Comparison of ENCODE assay signal across 8 cellular contexts in the genomic region with DNA sequence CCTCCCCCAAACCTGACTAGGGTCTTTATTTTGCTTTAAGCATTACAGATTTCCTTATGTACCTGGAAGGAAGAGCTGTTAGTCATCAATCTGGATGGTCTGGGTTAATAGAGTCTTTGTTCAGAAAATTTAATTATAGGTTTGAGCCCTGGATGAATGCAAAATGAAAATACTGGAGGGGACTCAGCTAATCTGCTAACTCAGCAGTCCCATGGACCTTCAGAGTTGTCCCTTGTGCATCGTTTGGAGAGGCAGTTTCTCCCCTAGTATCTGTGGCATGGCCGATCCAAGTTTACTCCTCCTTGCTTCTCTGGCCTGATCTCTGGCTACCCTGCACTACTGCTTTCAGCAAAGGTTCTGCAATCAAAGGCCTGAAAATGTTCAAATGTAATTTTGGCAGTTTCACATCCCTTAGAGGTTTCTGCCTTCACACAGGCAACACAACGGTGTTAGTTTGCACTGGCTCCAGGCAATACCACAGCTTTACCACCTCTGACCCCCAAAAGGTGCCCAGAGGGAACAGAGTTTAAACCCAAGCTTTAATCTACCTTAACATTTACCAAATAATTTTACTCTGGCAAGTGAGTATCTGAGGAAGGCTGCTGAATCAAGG.
DNase-seq lines count a peak whose midpoint lies in the region; ATAC-seq, FAIRE-seq and TF ChIP-seq lines count a peak whose summit lies in the region.

No MANE protein-coding gene starts in this region.

- H3K27ac Mint-ChIP-seq in activated T-helper 2 cell treated with anti-CD3 and anti-CD28 coated beads, Interferon-gamma antibody, Interleukin-2, Interleukin-4, amounts not matched to agents 10 μg/mL and 5 μg/mL and 100 μg/mL, durations not matched to agents 14 hours and 24 hours and 36 hours: no peak overlapping the region

- H3K36me3 ChIP-seq in KMS-11 (ENCODE audit: insufficient read depth) (no peaks in the 10 kb centered on the region), keratinocyte (ENCODE audit: control insufficient read depth in 2 of 2, extremely low read depth in 1 of 2, insufficient read depth in 2 of 2, low read length in 2 of 2) (no peaks in the 10 kb centered on the region), kidney (ENCODE audit: control insufficient read depth in 1 of 2, insufficient read depth in 2 of 2, low read length in 2 of 2) (no peaks in the 10 kb centered on the region)

- no peaks in the 10 kb centered on the region for H3K27me3 Mint-ChIP-seq in activated T-helper 2 cell treated with anti-CD3 and anti-CD28 coated beads, Interferon-gamma antibody, Interleukin-2, Interleukin-4, amounts not matched to agents 10 μg/mL and 5 μg/mL and 100 μg/mL, durations not matched to agents 14 hours and 24 hours and 36 hours (ENCODE audit: low read depth)

- H3K27ac ChIP-seq in KMS-11: peak overlapping the region; percentile 70
- H3K27ac ChIP-seq in keratinocyte (ENCODE audit: control insufficient read depth, insufficient read depth, low read length): no peak overlapping the region
- H3K27ac ChIP-seq in kidney (ENCODE audit: low read depth in 2 of 2, low read length in 2 of 2): no peak overlapping the region

- H3K9ac ChIP-seq in KMS-11 (peak overlapping the region; percentile 6; the same call in 1 of the 2 replicates), keratinocyte (ENCODE audit: control insufficient read depth, extremely low read depth, insufficient read depth, low read length) (no peak overlapping the region), kidney (ENCODE audit: low read length in 2 of 2) (no peak overlapping the region)

- intact Hi-C loops in activated T-helper 2 cell treated with anti-CD3 and anti-CD28 coated beads, Interferon-gamma antibody, Interleukin-2, Interleukin-4, amounts not matched to agents 10 μg/mL and 5 μg/mL and 100 μg/mL, durations not matched to agents 14 hours and 24 hours and 36 hours (cut with micrococcal nuclease): no loop called here
- intact Hi-C loops in kidney (cut with DNase I): no loop called here

- H3K79me2 ChIP-seq in KMS-11 (ENCODE audit: insufficient read depth, low read depth) (no peaks in the 10 kb centered on the region), keratinocyte (ENCODE audit: control insufficient read depth, insufficient read depth, low read length) (no peaks in the 10 kb centered on the region)

- peaks cover 19% of the 10 kb centered on the region for H3K36me3 Mint-ChIP-seq in activated T-helper 2 cell treated with anti-CD3 and anti-CD28 coated beads, Interferon-gamma antibody, Interleukin-2, Interleukin-4, amounts not matched to agents 10 μg/mL and 5 μg/mL and 100 μg/mL, durations not matched to agents 14 hours and 24 hours and 36 hours (ENCODE audit: low read depth)

- TF ChIP-seq POLR2A in GM12891 (IDR thresholded peaks at IDR 0.05; ENCODE audit: low read depth, low read length): no peak

- FAIRE-seq in GM12891 (lab: Jason Lieb, UNC) (peak; percentile 93), keratinocyte (lab: Jason Lieb, UNC) (peak; percentile 52), kidney (lab: Jason Lieb, UNC) (no peak)

- H3K4me1 Mint-ChIP-seq in activated T-helper 2 cell treated with anti-CD3 and anti-CD28 coated beads, Interferon-gamma antibody, Interleukin-2, Interleukin-4, amounts not matched to agents 10 μg/mL and 5 μg/mL and 100 μg/mL, durations not matched to agents 14 hours and 24 hours and 36 hours (ENCODE audit: low read depth): peaks cover 28% of the 10 kb centered on the region

- H3K4me1 ChIP-seq in KMS-11 (ENCODE audit: low read depth, poor library complexity, severe bottlenecking): peaks cover 61% of the 10 kb centered on the region
- H3K4me1 ChIP-seq in keratinocyte (ENCODE audit: control insufficient read depth, extremely low read depth, insufficient read depth, low read length): peaks cover 39% of the 10 kb centered on the region
- peaks cover 12 to 53% of the 10 kb centered on the region in 2 donors for H3K4me1 ChIP-seq in kidney (ENCODE audit: control insufficient read depth in 1 of 2, insufficient read depth in 1 of 2, low read depth in 1 of 2, low read length in 2 of 2)

- H3K4me3 Mint-ChIP-seq in activated T-helper 2 cell treated with anti-CD3 and anti-CD28 coated beads, Interferon-gamma antibody, Interleukin-2, Interleukin-4, amounts not matched to agents 10 μg/mL and 5 μg/mL and 100 μg/mL, durations not matched to agents 14 hours and 24 hours and 36 hours (ENCODE audit: low read depth): no peak overlapping the region

- ATAC-seq in GM21528 (IDR thresholded peaks at IDR 0.05; ENCODE audit: low FRiP score, unreplicated experiment): peak; percentile 68

- H3K4me3 ChIP-seq in KMS-11 (IDR thresholded peaks at IDR 0.05; ENCODE audit: insufficient read depth, low read depth, low read length): peak overlapping the region; percentile 76
- no peak overlapping the region for H3K4me3 ChIP-seq in keratinocyte (ENCODE audit: control insufficient read depth in 2 of 3, extremely low read depth in 1 of 3, insufficient read depth in 2 of 3, low read depth in 1 of 3, low read length in 3 of 3)
- no peak overlapping the region for H3K4me3 ChIP-seq in kidney (ENCODE audit: low read length in 2 of 2)

- DNase-seq in GM12891 (ENCODE audit: insufficient read length, low spot score): peak; percentile 20
- no peak for DNase-seq in keratinocyte (ENCODE audit: low read depth, low spot score)
- no peak for DNase-seq in activated T-helper 2 cell treated with anti-CD3 and anti-CD28 coated beads, Interferon-gamma antibody, Interleukin-2, Interleukin-4, amounts not matched to agents 10 μg/mL and 5 μg/mL and 100 μg/mL, durations not matched to agents 14 hours and 24 hours and 36 hours (ENCODE audit: low spot score)
- DNase-seq in kidney: no peak
- DNase-seq in NCI-H2171 treated with DMSO at 0.1 percent for 48 hours (lab: John Stamatoyannopoulos, UW): no peak
- no peak for DNase-seq in activated CD8-positive, alpha-beta memory T cell treated with anti-CD3 and anti-CD28 coated beads, Interleukin-2, amount 50 U/mL, for 4 hours

- H4K20me1 ChIP-seq in KMS-11 (ENCODE audit: insufficient read depth): no peaks in the 10 kb centered on the region
- no peaks in the 10 kb centered on the region for H4K20me1 ChIP-seq in keratinocyte (ENCODE audit: control insufficient read depth, extremely low read depth, insufficient read depth, low read length)

- dilution Hi-C loops in keratinocyte (cut with MboI; ENCODE audit: extremely low pct_ligation_motif_present, low sequenced_read_pairs): no loop called here

- TF ChIP-seq CTCF in KMS-11 (conservative IDR thresholded peaks at IDR 0.05; ENCODE audit: low read depth, low read length) (no peak), keratinocyte (optimal IDR thresholded peaks at IDR 0.05 in 1 of 3, IDR thresholded peaks at IDR 0.05 in 1 of 3, conservative IDR thresholded peaks at IDR 0.05 in 1 of 3; ENCODE audit: extremely low read depth in 1 of 3, insufficient read depth in 2 of 3, low read length in 3 of 3) (no peak), kidney (IDR thresholded peaks at IDR 0.05; ENCODE audit: borderline replicate concordance, extremely low read depth, insufficient read depth) (no peak)

- H3K27me3 ChIP-seq in KMS-11 (ENCODE audit: insufficient read depth, low read depth) (no peaks in the 10 kb centered on the region), keratinocyte (ENCODE audit: control insufficient read depth, extremely low read depth, insufficient read depth, low read length) (no peaks in the 10 kb centered on the region)

- H3K4me2 ChIP-seq in KMS-11: peak overlapping the region; percentile 79
- peak overlapping the region; percentile 7 for H3K4me2 ChIP-seq in keratinocyte (ENCODE audit: control insufficient read depth, extremely low read depth, insufficient read depth, low read depth, low read length)

- H3K9me3 Mint-ChIP-seq in activated T-helper 2 cell treated with anti-CD3 and anti-CD28 coated beads, Interferon-gamma antibody, Interleukin-2, Interleukin-4, amounts not matched to agents 10 μg/mL and 5 μg/mL and 100 μg/mL, durations not matched to agents 14 hours and 24 hours and 36 hours: no peaks in the 10 kb centered on the region

- H2AFZ ChIP-seq in KMS-11 (ENCODE audit: low read depth): peak overlapping the region; percentile 16; the same call in 1 of the 2 replicates
- no peak overlapping the region for H2AFZ ChIP-seq in keratinocyte (ENCODE audit: control insufficient read depth, low read length)

- H3K9me1 ChIP-seq in keratinocyte (ENCODE audit: control insufficient read depth, extremely low read depth, insufficient read depth, low read length): peaks cover 2% of the 10 kb centered on the region

- H3K9me3 ChIP-seq in keratinocyte (ENCODE audit: control insufficient read depth, low read depth, low read length): no peaks in the 10 kb centered on the region
- H3K9me3 ChIP-seq in kidney (ENCODE audit: control insufficient read depth in 1 of 2, low read length in 2 of 2): no peaks in the 10 kb centered on the region

TF ChIP-seq in GM12891, 5 proteins besides CTCF, POLR2A, EP300 and RAD21:
- no peak for TF ChIP-seq TAF1 (IDR thresholded peaks at IDR 0.05; ENCODE audit: low read depth, low read length)
- TF ChIP-seq SPI1 (IDR thresholded peaks at IDR 0.05; ENCODE audit: low read depth, low read length): peak; percentile 89
